10 cellular contexts compared by ENCODE assay signal in genomic region chr10:74000892-74001669, GRCh38. TPM values are rescaled to one million over a fixed set of nuclear protein-coding genes. Genes with fewer than 3 reads are reported as not detected.
DNase-seq lines count a peak whose midpoint lies in the region; ATAC-seq, FAIRE-seq and TF ChIP-seq lines count a peak whose summit lies in the region.
"Had no signal": no experiment of that assay in that cellular context is flagged by ENCODE, and none has a peak within 500 bp of the region (broad histone marks: within the 10 kb centered on the region; RNA-seq: fewer than 3 reads in every experiment).

No MANE protein-coding gene starts in this region.

- intact Hi-C loops in sciatic nerve (cut with DNase I), result no loop called here

- peaks cover 20% of the 10 kb centered on the region for H4K20me1 ChIP-seq in BLaER1
- H4K20me1 ChIP-seq in neural cell (ENCODE audit: insufficient read depth), result no peaks in the 10 kb centered on the region

- H3K27ac ChIP-seq in BLaER1 (peak overlapping the region; percentile 84), neural cell (ENCODE audit: low read length) (no peak overlapping the region)

- H3K36me3 ChIP-seq in BLaER1 (peaks cover 9% of the 10 kb centered on the region; the same call in 1 of the 2 replicates), MG63 (peaks cover 63% of the 10 kb centered on the region), neural cell (ENCODE audit: insufficient read depth, low read length) (no peaks in the 10 kb centered on the region)

- H3K79me2 ChIP-seq in neural cell (replicated peaks; ENCODE audit: insufficient read depth, low read length), result peaks cover 24% of the 10 kb centered on the region

- no peak for TF ChIP-seq POLR2A in H54 (IDR thresholded peaks at IDR 0.05; ENCODE audit: low read depth, low read length)

- DNase-seq in MG63, result no peak
- DNase-seq in epithelial cell of esophagus (ENCODE audit: low read depth), result peak; percentile 22
- no peak for DNase-seq in H54 (ENCODE audit: insufficient read length, low spot score)
- DNase-seq in sciatic nerve (ENCODE audit: low spot score), result no peak
- DNase-seq: activated CD8-positive, alpha-beta T cell treated with anti-CD3 and anti-CD28 coated beads, Interleukin-2, amount 10 ng/mL, durations not matched to agents 7 days and 5 days had no signal

- no peak for TF ChIP-seq EP300 in neural cell (conservative IDR thresholded peaks at IDR 0.05; ENCODE audit: poor library complexity, severe bottlenecking)

- no peak overlapping the region for H2AFZ ChIP-seq in neural cell (ENCODE audit: low read depth, low read length)

- ATAC-seq in HG03521 (IDR thresholded peaks at IDR 0.05; ENCODE audit: unreplicated experiment), result no peak
- no peak for ATAC-seq in sciatic nerve
- no peak for ATAC-seq in GM19328 (IDR thresholded peaks at IDR 0.05; ENCODE audit: unreplicated experiment)
- ATAC-seq: activated CD8-positive, alpha-beta T cell treated with anti-CD3 and anti-CD28 coated beads, Interleukin-2, amount 10 ng/mL, durations not matched to agents 7 days and 5 days had no signal

- TF ChIP-seq CTCF in epithelial cell of esophagus (IDR thresholded peaks at IDR 0.05; ENCODE audit: insufficient read depth, low read depth, low read length, missing control alignments) (no peak), neural cell (IDR thresholded peaks at IDR 0.05; ENCODE audit: poor library complexity, severe bottlenecking) (no peak)

- H3K4me3 ChIP-seq in BLaER1, result peak overlapping the region; percentile 93
- H3K4me3 ChIP-seq in MG63, result peak overlapping the region; percentile 8
- H3K4me3 ChIP-seq in epithelial cell of esophagus (ENCODE audit: low read length), result no peak overlapping the region
- peak overlapping the region; percentile 17 for H3K4me3 ChIP-seq in neural cell (ENCODE audit: low read length)

- no peak for FAIRE-seq in H54 (lab: Jason Lieb, UNC)
- FAIRE-seq: colon had no signal

- no peak for TF ChIP-seq RAD21 in neural cell (conservative IDR thresholded peaks at IDR 0.05)

- H3K27me3 ChIP-seq in BLaER1 (no peaks in the 10 kb centered on the region), MG63 (no peaks in the 10 kb centered on the region), neural cell (ENCODE audit: insufficient read depth, low read depth, low read length) (no peaks in the 10 kb centered on the region)

- peak overlapping the region; percentile 90 for H3K9ac ChIP-seq in BLaER1
- H3K9ac ChIP-seq in neural cell (ENCODE audit: low read length), result no peak overlapping the region

- H3K4me1 ChIP-seq in BLaER1, result peaks cover 65% of the 10 kb centered on the region

- H3K9me3 ChIP-seq in BLaER1 (no peaks in the 10 kb centered on the region), MG63 (no peaks in the 10 kb centered on the region), neural cell (ENCODE audit: low read length) (no peaks in the 10 kb centered on the region)

- H3F3A ChIP-seq in neural cell (ENCODE audit: insufficient read depth, low read length, poor library complexity, severe bottlenecking), result no peaks in the 10 kb centered on the region

- no peaks in the 10 kb centered on the region for H3K9me2 ChIP-seq in neural cell (ENCODE audit: insufficient read depth, low read length)

- H3K4me2 ChIP-seq in BLaER1 (peak overlapping the region; percentile 94), neural cell (ENCODE audit: low read length) (no peak overlapping the region)

TF ChIP-seq in neural cell, 6 proteins besides CTCF, POLR2A, EP300 and RAD21:
- TF ChIP-seq POLR2AphosphoS5 (IDR thresholded peaks at IDR 0.05) (no peak), REST (IDR thresholded peaks at IDR 0.05; ENCODE audit: borderline replicate concordance) (no peak), SMC3 (conservative IDR thresholded peaks at IDR 0.05; ENCODE audit: poor library complexity) (no peak), MXI1 (conservative IDR thresholded peaks at IDR 0.05; ENCODE audit: poor library complexity, severe bottlenecking) (no peak), TAF1 (IDR thresholded peaks at IDR 0.05; ENCODE audit: low read depth) (no peak), EZH2 (IDR thresholded peaks at IDR 0.05; ENCODE audit: borderline replicate concordance, insufficient read depth, low read length, poor library complexity, severe bottlenecking) (no peak)

RNA-seq across cellular contexts. Expression of gene VCL, which starts 3.2 kb away (rescaled TPM):
- total RNA-seq in MG63 (2014; rRNA removed; shearing (Covaris generic); ENCODE audit: low replicate concordance), result 109 and 112 TPM in 2 replicates
- 11.2 and 17.8 TPM in 2 replicates for polyA plus RNA-seq in neural cell
- polyA minus RNA-seq in neural cell, result 23.0 and 25.6 TPM in 2 replicates
- total RNA-seq in sciatic nerve, result 165 TPM
